ENCODE assay signal across 15 cellular contexts in the genomic region with DNA sequence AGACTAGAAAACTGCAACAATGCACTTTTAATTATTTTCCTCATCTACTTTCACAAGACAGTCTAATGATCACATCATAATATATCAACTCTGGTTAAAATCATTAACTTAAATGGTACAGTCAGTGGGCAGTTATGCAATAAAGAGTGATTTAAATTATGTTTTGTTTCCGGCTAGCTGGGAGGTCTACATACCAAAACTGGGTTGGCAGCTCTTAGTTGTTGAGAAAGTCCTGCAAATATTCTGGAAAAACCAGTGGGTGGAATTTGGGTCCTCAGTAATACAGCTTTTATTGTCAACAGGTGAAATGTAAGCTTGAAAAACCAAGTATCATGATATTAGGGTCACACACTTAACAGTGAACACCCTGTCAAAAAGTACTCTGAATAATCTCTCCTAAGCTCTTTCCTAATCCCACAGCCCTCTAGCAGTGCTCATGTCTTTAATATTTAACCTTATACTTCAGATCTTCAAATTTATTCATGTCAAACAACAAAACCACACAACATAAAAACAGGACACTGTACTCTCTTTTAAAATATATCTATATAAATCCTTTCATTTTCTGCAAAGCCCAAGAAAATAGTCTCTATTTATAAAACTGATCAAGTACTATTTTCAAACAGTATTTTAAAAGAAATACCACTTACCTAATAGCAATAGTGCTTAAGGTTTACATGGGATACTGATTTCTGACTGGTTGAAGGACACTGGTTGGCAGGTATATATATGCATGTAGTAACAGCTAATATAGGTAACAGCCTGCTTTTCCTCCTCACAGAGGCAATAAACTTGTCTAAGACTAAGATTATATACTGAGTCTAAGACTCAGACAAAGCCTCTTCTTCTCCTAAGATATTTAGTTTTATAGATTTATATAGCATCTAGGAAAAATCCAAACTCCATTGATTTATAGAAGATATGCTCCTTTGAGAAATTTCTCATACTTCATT.
DNase-seq lines count a peak whose midpoint lies in the region; ATAC-seq and TF ChIP-seq lines count a peak whose summit lies in the region.
"Had no signal": no experiment of that assay in that cellular context is flagged by ENCODE, and none has a peak within 500 bp of the region (broad histone marks: within the 10 kb centered on the region; RNA-seq: fewer than 3 reads in every experiment).

No MANE protein-coding gene starts in this region.

- H3K4me1 ChIP-seq in SJSA1 (replicated peaks) (peaks cover 30% of the 10 kb centered on the region), esophagus squamous epithelium (peaks cover 12 to 62% (median 16%) of the 10 kb centered on the region in 3 donors), lung (ENCODE audit: control insufficient read depth in 2 of 2, insufficient read depth in 2 of 2, low read length in 2 of 2) (peaks cover 4 to 7% of the 10 kb centered on the region in 2 donors)

- H3K9me3 ChIP-seq in SJSA1 (replicated peaks) (no peaks in the 10 kb centered on the region), esophagus squamous epithelium (no peaks in the 10 kb centered on the region), lung (ENCODE audit: control insufficient read depth in 2 of 2, insufficient read depth in 1 of 2, low read length in 1 of 2) (no peaks in the 10 kb centered on the region)
- H3K9me3 ChIP-seq: vagina had no signal

- H3K4me3 ChIP-seq in AG10803 (ENCODE audit: low read length), result no peak overlapping the region
- no peak overlapping the region for H3K4me3 ChIP-seq in SJSA1
- no peak overlapping the region for H3K4me3 ChIP-seq in esophagus squamous epithelium
- no peak overlapping the region for H3K4me3 ChIP-seq in lung
- H3K4me3 ChIP-seq: vagina had no signal

- intact Hi-C loops in esophagus squamous epithelium (cut with DNase I), result no loop called here

- ATAC-seq in lung (ENCODE audit: insufficient read depth, low FRiP score) (peak; percentile 40), HG03565 (IDR thresholded peaks at IDR 0.05; ENCODE audit: unreplicated experiment) (no peak), GM18907 (IDR thresholded peaks at IDR 0.05; ENCODE audit: unreplicated experiment) (no peak)
- ATAC-seq: activated naive CD4-positive, alpha-beta T cell treated with anti-CD3 and anti-CD28 coated beads, Interleukin-2, amount 50 U/mL, for 72 hours had no signal

- no peaks in the 10 kb centered on the region for H3K27me3 ChIP-seq in SJSA1 (replicated peaks)
- H3K27me3 ChIP-seq in esophagus squamous epithelium, result no peaks in the 10 kb centered on the region
- no peaks in the 10 kb centered on the region for H3K27me3 ChIP-seq in lung (ENCODE audit: control insufficient read depth, insufficient read depth)
- H3K27me3 ChIP-seq: vagina had no signal

- TF ChIP-seq CTCF in AG10803 (conservative IDR thresholded peaks at IDR 0.05; ENCODE audit: low read length) (no peak), esophagus squamous epithelium (IDR thresholded peaks at IDR 0.05) (no peak), lung (IDR thresholded peaks at IDR 0.05; ENCODE audit: control extremely low read depth, extremely low read depth) (no peak)

- H3K36me3 ChIP-seq in SJSA1, result no peaks in the 10 kb centered on the region
- no peaks in the 10 kb centered on the region for H3K36me3 ChIP-seq in esophagus squamous epithelium
- no peaks in the 10 kb centered on the region for H3K36me3 ChIP-seq in lung (ENCODE audit: control insufficient read depth in 2 of 2, insufficient read depth in 2 of 2, low read length in 2 of 2)
- H3K36me3 ChIP-seq: vagina had no signal

- WGBS in esophagus squamous epithelium, 2 donors, result 33 to 52% methylated on average over 1 of the region's 1 CpG
- WGBS in lung, 2 donors, result 66 to 82% methylated on average over 1 of the region's 1 CpG

- no peak for TF ChIP-seq POLR2A in esophagus squamous epithelium (IDR thresholded peaks at IDR 0.05)

- H3K27ac ChIP-seq in SJSA1, result peak overlapping the region; percentile 56
- H3K27ac ChIP-seq in esophagus squamous epithelium, result peak overlapping the region; percentile 15 to 72 (median 46)
- peak overlapping the region in 1 of 2 donors; percentile 21 for H3K27ac ChIP-seq in lung (ENCODE audit: low read depth in 1 of 2, low read length in 1 of 2)

- DNase-seq in AG10803 (ENCODE audit: low read depth) (peak; percentile 70), SJSA1 (ENCODE audit: low read depth in 1 of 2, low spot score in 2 of 2) (peak in 1 of 2 experiments; percentile 70), esophagus squamous epithelium (lab: John Stamatoyannopoulos, UW) (no peak), lung (ENCODE audit: low spot score) (no peak), NCI-H2029 treated with DMSO at 0.1 percent for 48 hours (lab: John Stamatoyannopoulos, UW) (no peak)
- DNase-seq in activated CD8-positive, alpha-beta memory T cell treated with anti-CD3 and anti-CD28 coated beads, Interleukin-2, amount 50 U/mL, for 48 hours, result no peak
- DNase-seq: cerebellar nuclear complex, GOT3, hypothalamus, NCI-H1092, NCI-H2227 treated with DMSO at 0.1 percent for 48 hours had no signal
